ENCODE assay signal across 31 cellular contexts in the genomic region with DNA sequence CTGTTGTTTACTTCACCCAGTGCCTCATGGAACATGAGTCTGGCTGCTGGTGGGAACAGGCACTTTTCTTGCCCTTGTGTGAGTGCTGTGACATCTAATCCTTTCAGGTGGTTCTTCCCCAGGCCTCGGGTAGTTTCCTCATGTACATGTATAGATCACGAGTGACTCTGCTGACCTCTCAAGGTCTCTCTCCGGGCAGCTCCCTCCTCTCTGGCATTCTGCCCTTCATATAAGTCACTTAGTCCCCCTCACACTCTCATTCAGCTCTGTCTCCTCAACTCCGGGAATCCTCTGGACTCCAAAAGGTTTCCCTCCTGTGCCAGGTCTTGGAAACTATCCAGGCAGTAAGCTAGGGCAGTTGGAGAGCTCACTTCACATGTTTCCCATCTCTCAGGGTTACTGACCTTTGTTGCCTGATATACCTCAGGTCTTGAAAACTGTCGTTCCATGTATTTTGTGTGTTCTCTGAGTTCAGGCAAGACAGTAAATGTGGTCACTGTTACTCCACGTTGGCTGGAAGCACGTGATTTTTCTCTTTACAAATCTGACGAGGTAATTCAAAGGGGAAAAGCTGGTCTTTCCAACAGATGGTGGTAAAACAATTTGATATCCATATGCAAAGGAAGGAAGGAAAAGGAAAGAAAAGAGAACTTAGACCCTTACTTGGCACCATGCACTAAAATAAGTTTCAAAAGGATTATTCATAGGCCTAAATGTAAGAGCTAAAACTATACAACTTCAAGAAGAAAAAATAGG. TPM values are rescaled to one million over a fixed set of nuclear protein-coding genes. Genes with fewer than 3 reads are reported as not detected.
DNase-seq lines count a peak whose midpoint lies in the region; ATAC-seq and TF ChIP-seq lines count a peak whose summit lies in the region.
"Had no signal": no experiment of that assay in that cellular context is flagged by ENCODE, and none has a peak within 500 bp of the region (broad histone marks: within the 10 kb centered on the region; RNA-seq: fewer than 3 reads in every experiment).

No MANE protein-coding gene starts in this region.

- no peaks in the 10 kb centered on the region for H3K9me3 Mint-ChIP-seq in stimulated activated effector memory CD8-positive, alpha-beta T cell treated with anti-CD3 and anti-CD28 coated beads, Interleukin-12 subunit alpha, Interleukin-12 subunit beta, amount 100 ng/mL, for 72 hours
- H3K9me3 Mint-ChIP-seq: activated naive CD8-positive, alpha-beta T cell treated with anti-CD3 and anti-CD28 coated beads, Interleukin-2, amount 10 ng/mL, durations not matched to agents 7 days and 5 days; CD4-positive, alpha-beta T cell had no signal

- no peak for TF ChIP-seq POLR2A in heart left ventricle (IDR thresholded peaks at IDR 0.05)

- H3K4me1 Mint-ChIP-seq in stimulated activated effector memory CD8-positive, alpha-beta T cell treated with anti-CD3 and anti-CD28 coated beads, Interleukin-12 subunit alpha, Interleukin-12 subunit beta, amount 100 ng/mL, for 72 hours: no peaks in the 10 kb centered on the region

- no peak overlapping the region for H3K4me3 ChIP-seq in heart left ventricle
- H3K4me3 ChIP-seq in right cardiac atrium (ENCODE audit: low read length): no peak overlapping the region
- H3K4me3 ChIP-seq in left lung: no peak overlapping the region
- H3K4me3 ChIP-seq: dorsolateral prefrontal cortex, esophagus squamous epithelium, tibial nerve had no signal

- H3K36me3 Mint-ChIP-seq in stimulated activated effector memory CD8-positive, alpha-beta T cell treated with anti-CD3 and anti-CD28 coated beads, Interleukin-12 subunit alpha, Interleukin-12 subunit beta, amount 100 ng/mL, for 72 hours: no peaks in the 10 kb centered on the region
- H3K36me3 Mint-ChIP-seq: activated naive CD8-positive, alpha-beta T cell treated with anti-CD3 and anti-CD28 coated beads, Interleukin-2, amount 10 ng/mL, durations not matched to agents 7 days and 5 days had no signal

- H3K27me3 ChIP-seq in heart left ventricle (no peaks in the 10 kb centered on the region), right cardiac atrium (ENCODE audit: control insufficient read depth, insufficient read depth) (no peaks in the 10 kb centered on the region), left lung (no peaks in the 10 kb centered on the region)
- H3K27me3 ChIP-seq: dorsolateral prefrontal cortex, esophagus squamous epithelium, foreskin keratinocyte, tibial nerve had no signal

- H3K27ac ChIP-seq in heart left ventricle (peak overlapping the region in 8 of 12 donors; percentile 7 to 66 (median 30)), right cardiac atrium (ENCODE audit: low read length) (no peak overlapping the region), caudate nucleus (ENCODE audit: low read depth, low read length) (peak overlapping the region; percentile 36), left lung (no peak overlapping the region)
- H3K27ac ChIP-seq: esophagus squamous epithelium, foreskin keratinocyte, parathyroid adenoma, tibial nerve had no signal

- ATAC-seq in heart left ventricle: peak; percentile 50 to 69 (median 58)
- ATAC-seq in right cardiac atrium: no peak
- ATAC-seq in left lung: peak; percentile 38
- ATAC-seq in stimulated activated effector memory CD8-positive, alpha-beta T cell treated with anti-CD3 and anti-CD28 coated beads, Interleukin-12 subunit alpha, Interleukin-12 subunit beta, amount 100 ng/mL, for 72 hours: no peak
- ATAC-seq in GM18520 (IDR thresholded peaks at IDR 0.05; ENCODE audit: unreplicated experiment): no peak
- no peak for ATAC-seq in HG02884 (IDR thresholded peaks at IDR 0.05; ENCODE audit: unreplicated experiment)
- ATAC-seq: foreskin keratinocyte, sciatic nerve had no signal

- H3K9me3 ChIP-seq in heart left ventricle: no peaks in the 10 kb centered on the region
- no peaks in the 10 kb centered on the region for H3K9me3 ChIP-seq in right cardiac atrium (ENCODE audit: control insufficient read depth, low read length)
- peaks cover 0 to 2% of the 10 kb centered on the region in 2 donors for H3K9me3 ChIP-seq in left lung
- H3K9me3 ChIP-seq: esophagus squamous epithelium had no signal

- TF ChIP-seq CTCF in heart left ventricle (IDR thresholded peaks at IDR 0.05) (no peak), left lung (IDR thresholded peaks at IDR 0.05) (no peak)

- DNase-seq in heart left ventricle: no peak
- DNase-seq in right cardiac atrium: no peak
- DNase-seq in caudate nucleus (lab: John Stamatoyannopoulos, UW): peak in 1 of 61 donors; percentile 6
- DNase-seq in left lung: no peak
- DNase-seq in stimulated activated effector memory CD8-positive, alpha-beta T cell treated with anti-CD3 and anti-CD28 coated beads, Interleukin-12 subunit alpha, Interleukin-12 subunit beta, amount 100 ng/mL, for 72 hours (ENCODE audit: low spot score in 2 of 2): no peak
- DNase-seq in NCI-H345 treated with DMSO at 0.1 percent for 48 hours (lab: John Stamatoyannopoulos, UW; ENCODE audit: unreplicated experiment): no peak
- DNase-seq: activated CD4-positive, alpha-beta T cell treated with anti-CD3 and anti-CD28 coated beads, Interleukin-2, amount 50 U/mL, for 1 hour; activated gamma-delta T cell treated with Interleukin-2 at 50 U/mL for 16 hours; activated naive CD8-positive, alpha-beta T cell treated with anti-CD3 and anti-CD28 coated beads, Interleukin-2, amount 10 ng/mL, durations not matched to agents 7 days and 5 days; activated T-cell treated with anti-CD3 and anti-CD28 coated beads, Interleukin-2, amount 50 U/mL, for 48 hours; aorta; CD4-positive, alpha-beta T cell; central memory CD4-positive, alpha-beta T cell; dorsolateral prefrontal cortex; esophagus squamous epithelium; foreskin keratinocyte; Kasumi-1; NCI-H1417; NCI-H2081; NCI-H2227 treated with DMSO at 0.1 percent for 48 hours; NCI-H69; SHP77 treated with DMSO at 0.1 percent for 48 hours; stimulated activated CD4-positive, alpha-beta T cell treated with anti-CD3 and anti-CD28 coated beads, Interleukin-12 subunit alpha, Interleukin-12 subunit beta, amount 100 ng/mL, for 4 hours; stimulated activated CD4-positive, alpha-beta T cell treated with anti-CD3 and anti-CD28 coated beads, Interleukin-2, amount 100 ng/mL, for 48 hours; SW 1271 had no signal

- 30 to 42% (median 34%) methylated on average over 8 of the region's 8 CpGs for WGBS in heart left ventricle, 4 donors
- WGBS in right cardiac atrium: 51% methylated on average over 8 of the region's 8 CpGs

- H3K4me1 ChIP-seq in heart left ventricle (peaks cover 0 to 27% (median 16%) of the 10 kb centered on the region in 12 donors), right cardiac atrium (ENCODE audit: control insufficient read depth, insufficient read depth, low read length) (peaks cover 3% of the 10 kb centered on the region), left lung (peaks cover 0 to 10% of the 10 kb centered on the region in 2 donors)
- H3K4me1 ChIP-seq: foreskin keratinocyte had no signal

- no peak overlapping the region for H3K4me3 Mint-ChIP-seq in stimulated activated effector memory CD8-positive, alpha-beta T cell treated with anti-CD3 and anti-CD28 coated beads, Interleukin-12 subunit alpha, Interleukin-12 subunit beta, amount 100 ng/mL, for 72 hours
- H3K4me3 Mint-ChIP-seq: activated naive CD8-positive, alpha-beta T cell treated with anti-CD3 and anti-CD28 coated beads, Interleukin-2, amount 10 ng/mL, durations not matched to agents 7 days and 5 days; CD4-positive, alpha-beta T cell; nephron had no signal

- H3K36me3 ChIP-seq in heart left ventricle (no peaks in the 10 kb centered on the region), left lung (no peaks in the 10 kb centered on the region)
- H3K36me3 ChIP-seq: esophagus squamous epithelium, tibial nerve had no signal

- H3K27ac Mint-ChIP-seq in stimulated activated effector memory CD8-positive, alpha-beta T cell treated with anti-CD3 and anti-CD28 coated beads, Interleukin-12 subunit alpha, Interleukin-12 subunit beta, amount 100 ng/mL, for 72 hours: peak overlapping the region; percentile 13
- H3K27ac Mint-ChIP-seq: activated naive CD8-positive, alpha-beta T cell treated with anti-CD3 and anti-CD28 coated beads, Interleukin-2, amount 10 ng/mL, durations not matched to agents 7 days and 5 days; CD4-positive, alpha-beta T cell had no signal

- intact Hi-C loops in heart left ventricle (cut with DNase I): loop anchor here in 1 of 10 donors (5.0 kb wide), 1 partner anchor 52 kb away; no protein-coding TSS in a partner anchor
- intact Hi-C loops in right cardiac atrium (cut with DNase I): loop anchor here in 1 of 4 donors (10.0 kb wide), 1 partner anchor 55 kb away; no protein-coding TSS in a partner anchor
- intact Hi-C loops in left lung (cut with DNase I): no loop called here

RNA-seq across cellular contexts. Expression of gene PITPNB, which starts 40.5 kb away (rescaled TPM):
- 10 to 100 TPM; 20.8 to 84.7 (median 63.1) TPM for total RNA-seq in heart left ventricle
- polyA plus RNA-seq in heart left ventricle: 10 to 100 TPM; 13.6 to 32.3 TPM
- 10 to 100 TPM; 77.3 to 92.7 (median 84.1) TPM for total RNA-seq in right cardiac atrium
- polyA plus RNA-seq in right cardiac atrium: 24.5 TPM
- 10 to 100 TPM; 51.1 to 59.0 TPM for total RNA-seq in left lung

Comparison
In these comparisons a context has a peak if more than half of its experiments do, and no peak if none do; other contexts are left out.
1. ATAC-seq: peak in heart left ventricle (4 of 4) and left lung (single experiment); none in right cardiac atrium (0 of 2), stimulated activated effector memory CD8-positive, alpha-beta T cell treated with anti-CD3 and anti-CD28 coated beads, Interleukin-12 subunit alpha, Interleukin-12 subunit beta, amount 100 ng/mL, for 72 hours (single experiment), GM18520 (single experiment) and HG02884 (single experiment).
2. H3K27ac ChIP-seq: peak in heart left ventricle (8 of 12) and caudate nucleus (single experiment); none in right cardiac atrium (single experiment) and left lung (0 of 2).